In the genomic region with DNA sequence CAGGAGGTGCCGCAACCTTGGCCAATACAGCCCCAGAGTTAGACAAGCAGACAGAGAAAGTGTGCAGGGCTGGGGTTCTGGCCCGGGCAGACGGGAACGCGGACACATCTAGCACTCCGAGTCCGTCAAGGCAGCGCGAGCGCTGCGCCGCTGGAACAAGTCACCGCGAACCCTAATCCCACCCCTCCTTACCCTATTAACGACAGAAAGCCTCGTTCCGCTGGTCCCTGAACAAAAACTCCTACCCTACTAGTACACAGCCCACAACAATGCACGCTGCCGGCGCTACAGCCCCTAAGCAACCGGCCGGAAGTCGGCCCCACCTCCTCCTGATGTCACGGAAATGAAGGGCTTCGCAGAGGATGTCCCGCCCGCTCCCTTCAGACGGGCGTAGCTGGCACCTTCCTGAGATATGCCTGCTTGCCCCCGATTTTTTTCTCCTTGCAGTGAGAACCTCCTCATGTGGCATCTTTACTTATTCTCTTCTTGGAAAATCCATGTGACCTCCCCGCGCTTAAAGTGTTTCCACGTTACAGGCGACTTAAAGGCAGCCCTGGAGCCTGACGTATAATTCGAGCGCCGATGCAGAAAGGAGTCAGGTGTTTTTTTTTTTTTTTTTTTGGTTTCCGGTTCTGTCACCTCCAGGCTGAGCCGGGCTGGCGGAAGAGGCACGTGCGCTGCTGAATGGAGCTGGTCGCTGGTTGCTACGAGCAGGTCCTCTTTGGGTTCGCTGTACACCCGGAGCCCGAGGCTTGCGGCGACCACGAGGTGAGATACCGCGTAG, we compare ENCODE assay signal across 1 cellular context.
A peak's percentile ranks its signal among the peaks of the same experiment; 100 is the strongest.
TF ChIP-seq lines count a peak whose summit lies in the region.

A gene (minus strand): TSS at position 315 of the 784 bp plus-strand sequence. CDS start 7,066 bp downstream, outside the sequence.
A gene with protein sequence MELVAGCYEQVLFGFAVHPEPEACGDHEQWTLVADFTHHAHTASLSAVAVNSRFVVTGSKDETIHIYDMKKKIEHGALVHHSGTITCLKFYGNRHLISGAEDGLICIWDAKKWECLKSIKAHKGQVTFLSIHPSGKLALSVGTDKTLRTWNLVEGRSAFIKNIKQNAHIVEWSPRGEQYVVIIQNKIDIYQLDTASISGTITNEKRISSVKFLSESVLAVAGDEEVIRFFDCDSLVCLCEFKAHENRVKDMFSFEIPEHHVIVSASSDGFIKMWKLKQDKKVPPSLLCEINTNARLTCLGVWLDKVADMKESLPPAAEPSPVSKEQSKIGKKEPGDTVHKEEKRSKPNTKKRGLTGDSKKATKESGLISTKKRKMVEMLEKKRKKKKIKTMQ (plus strand): TSS at position 671 of the 784 bp plus-strand sequence. CDS start 14 bp downstream, at position 685.

TF ChIP-seq in HepG2, 621 proteins besides CTCF, POLR2A, EP300 and RAD21 (continued from another document and continues in another):
- TF ChIP-seq, protein P1, sequence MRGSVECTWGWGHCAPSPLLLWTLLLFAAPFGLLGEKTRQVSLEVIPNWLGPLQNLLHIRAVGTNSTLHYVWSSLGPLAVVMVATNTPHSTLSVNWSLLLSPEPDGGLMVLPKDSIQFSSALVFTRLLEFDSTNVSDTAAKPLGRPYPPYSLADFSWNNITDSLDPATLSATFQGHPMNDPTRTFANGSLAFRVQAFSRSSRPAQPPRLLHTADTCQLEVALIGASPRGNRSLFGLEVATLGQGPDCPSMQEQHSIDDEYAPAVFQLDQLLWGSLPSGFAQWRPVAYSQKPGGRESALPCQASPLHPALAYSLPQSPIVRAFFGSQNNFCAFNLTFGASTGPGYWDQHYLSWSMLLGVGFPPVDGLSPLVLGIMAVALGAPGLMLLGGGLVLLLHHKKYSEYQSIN (CRISPR knock-in tag; IDR thresholded peaks at IDR 0.05; ENCODE audit: borderline replicate concordance) = no peak
- TF ChIP-seq CBX1 (IDR thresholded peaks at IDR 0.05; ENCODE audit: low read depth) = no peak
- TF ChIP-seq ZNF451 (CRISPR knock-in tag; IDR thresholded peaks at IDR 0.05) = 0 out of 2 replicates have a peak, but pooled peaks have one; percentile 21
- TF ChIP-seq HMG20B (CRISPR knock-in tag; conservative IDR thresholded peaks at IDR 0.05) = no peak
- TF ChIP-seq SMC3 (IDR thresholded peaks at IDR 0.05; ENCODE audit: low read length) = no peak; the same call in 1 of the 2 replicates
- TF ChIP-seq, protein P2, sequence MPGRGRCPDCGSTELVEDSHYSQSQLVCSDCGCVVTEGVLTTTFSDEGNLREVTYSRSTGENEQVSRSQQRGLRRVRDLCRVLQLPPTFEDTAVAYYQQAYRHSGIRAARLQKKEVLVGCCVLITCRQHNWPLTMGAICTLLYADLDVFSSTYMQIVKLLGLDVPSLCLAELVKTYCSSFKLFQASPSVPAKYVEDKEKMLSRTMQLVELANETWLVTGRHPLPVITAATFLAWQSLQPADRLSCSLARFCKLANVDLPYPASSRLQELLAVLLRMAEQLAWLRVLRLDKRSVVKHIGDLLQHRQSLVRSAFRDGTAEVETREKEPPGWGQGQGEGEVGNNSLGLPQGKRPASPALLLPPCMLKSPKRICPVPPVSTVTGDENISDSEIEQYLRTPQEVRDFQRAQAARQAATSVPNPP (CRISPR knock-in tag; IDR thresholded peaks at IDR 0.05) = peak; percentile 81; the same call in 1 of the 2 replicates
- TF ChIP-seq ZFP36 (IDR thresholded peaks at IDR 0.05; ENCODE audit: borderline replicate concordance, low read depth, low read length, partially characterized antibody) = no peak
- TF ChIP-seq, protein P3, sequence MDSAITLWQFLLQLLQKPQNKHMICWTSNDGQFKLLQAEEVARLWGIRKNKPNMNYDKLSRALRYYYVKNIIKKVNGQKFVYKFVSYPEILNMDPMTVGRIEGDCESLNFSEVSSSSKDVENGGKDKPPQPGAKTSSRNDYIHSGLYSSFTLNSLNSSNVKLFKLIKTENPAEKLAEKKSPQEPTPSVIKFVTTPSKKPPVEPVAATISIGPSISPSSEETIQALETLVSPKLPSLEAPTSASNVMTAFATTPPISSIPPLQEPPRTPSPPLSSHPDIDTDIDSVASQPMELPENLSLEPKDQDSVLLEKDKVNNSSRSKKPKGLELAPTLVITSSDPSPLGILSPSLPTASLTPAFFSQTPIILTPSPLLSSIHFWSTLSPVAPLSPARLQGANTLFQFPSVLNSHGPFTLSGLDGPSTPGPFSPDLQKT (CRISPR knock-in tag; IDR thresholded peaks at IDR 0.05; ENCODE audit: borderline replicate concordance) = no peak; the same call in 1 of the 2 replicates
- no peak for TF ChIP-seq HMGA1 (CRISPR knock-in tag; conservative IDR thresholded peaks at IDR 0.05)
- no peak for TF ChIP-seq REL (CRISPR knock-in tag; conservative IDR thresholded peaks at IDR 0.05)
- TF ChIP-seq ZNF253 (CRISPR knock-in tag; IDR thresholded peaks at IDR 0.05; ENCODE audit: borderline replicate concordance) = no peak
- 0 out of 2 replicates have a peak, but pooled peaks have one; percentile 28 for TF ChIP-seq ZBTB42 (CRISPR knock-in tag; IDR thresholded peaks at IDR 0.05)
- peak in 1 of 2 experiments; percentile 81; a peak in 2 of 4 replicates for TF ChIP-seq KLF16 (CRISPR knock-in tag; IDR thresholded peaks at IDR 0.05)
- TF ChIP-seq PAX8 (CRISPR knock-in tag; IDR thresholded peaks at IDR 0.05; ENCODE audit: borderline replicate concordance) = no peak
- TF ChIP-seq JUN (CRISPR knock-in tag; IDR thresholded peaks at IDR 0.05) = no peak
- TF ChIP-seq NRL (CRISPR knock-in tag; IDR thresholded peaks at IDR 0.05; ENCODE audit: borderline replicate concordance) = peak; percentile 16
- TF ChIP-seq, protein P4, sequence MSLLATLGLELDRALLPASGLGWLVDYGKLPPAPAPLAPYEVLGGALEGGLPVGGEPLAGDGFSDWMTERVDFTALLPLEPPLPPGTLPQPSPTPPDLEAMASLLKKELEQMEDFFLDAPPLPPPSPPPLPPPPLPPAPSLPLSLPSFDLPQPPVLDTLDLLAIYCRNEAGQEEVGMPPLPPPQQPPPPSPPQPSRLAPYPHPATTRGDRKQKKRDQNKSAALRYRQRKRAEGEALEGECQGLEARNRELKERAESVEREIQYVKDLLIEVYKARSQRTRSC (CRISPR knock-in tag; IDR thresholded peaks at IDR 0.05; ENCODE audit: low read depth) = no peak
- TF ChIP-seq PHF21A (CRISPR knock-in tag; IDR thresholded peaks at IDR 0.05) = peak; percentile 92
- TF ChIP-seq NFYC (CRISPR knock-in tag; IDR thresholded peaks at IDR 0.05) = peak; percentile 16; the same call in 1 of the 2 replicates
- TF ChIP-seq, protein P5, sequence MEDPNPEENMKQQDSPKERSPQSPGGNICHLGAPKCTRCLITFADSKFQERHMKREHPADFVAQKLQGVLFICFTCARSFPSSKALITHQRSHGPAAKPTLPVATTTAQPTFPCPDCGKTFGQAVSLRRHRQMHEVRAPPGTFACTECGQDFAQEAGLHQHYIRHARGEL (CRISPR knock-in tag; IDR thresholded peaks at IDR 0.05) = no peak
- peak; percentile 59 for TF ChIP-seq GATAD2A (CRISPR knock-in tag; IDR thresholded peaks at IDR 0.05)
- TF ChIP-seq ZSCAN29 (CRISPR knock-in tag; conservative IDR thresholded peaks at IDR 0.05) = no peak
- TF ChIP-seq HOXA9 (CRISPR knock-in tag; IDR thresholded peaks at IDR 0.05; ENCODE audit: borderline replicate concordance) = no peak
- TF ChIP-seq HES4 (CRISPR knock-in tag; IDR thresholded peaks at IDR 0.05; ENCODE audit: borderline replicate concordance) = no peak; the same call in 1 of the 2 replicates
- no peak for TF ChIP-seq ZKSCAN1 (IDR thresholded peaks at IDR 0.05; ENCODE audit: low read length)
- peak; percentile 96 for TF ChIP-seq ZNF605 (CRISPR knock-in tag; IDR thresholded peaks at IDR 0.05)
- TF ChIP-seq SPEN (CRISPR knock-in tag; IDR thresholded peaks at IDR 0.05; ENCODE audit: low read depth) = peak; percentile 79
- TF ChIP-seq, protein P6, sequence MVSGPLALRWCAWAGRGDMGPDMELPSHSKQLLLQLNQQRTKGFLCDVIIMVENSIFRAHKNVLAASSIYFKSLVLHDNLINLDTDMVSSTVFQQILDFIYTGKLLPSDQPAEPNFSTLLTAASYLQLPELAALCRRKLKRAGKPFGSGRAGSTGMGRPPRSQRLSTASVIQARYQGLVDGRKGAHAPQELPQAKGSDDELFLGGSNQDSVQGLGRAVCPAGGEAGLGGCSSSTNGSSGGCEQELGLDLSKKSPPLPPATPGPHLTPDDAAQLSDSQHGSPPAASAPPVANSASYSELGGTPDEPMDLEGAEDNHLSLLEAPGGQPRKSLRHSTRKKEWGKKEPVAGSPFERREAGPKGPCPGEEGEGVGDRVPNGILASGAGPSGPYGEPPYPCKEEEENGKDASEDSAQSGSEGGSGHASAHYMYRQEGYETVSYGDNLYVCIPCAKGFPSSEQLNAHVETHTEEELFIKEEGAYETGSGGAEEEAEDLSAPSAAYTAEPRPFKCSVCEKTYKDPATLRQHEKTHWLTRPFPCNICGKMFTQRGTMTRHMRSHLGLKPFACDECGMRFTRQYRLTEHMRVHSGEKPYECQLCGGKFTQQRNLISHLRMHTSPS (CRISPR knock-in tag; IDR thresholded peaks at IDR 0.05; ENCODE audit: low read depth) = no peak
- peak; percentile 38; the same call in 1 of the 2 replicates for TF ChIP-seq RNF2 (conservative IDR thresholded peaks at IDR 0.05; ENCODE audit: low read depth)
- TF ChIP-seq, protein P7, sequence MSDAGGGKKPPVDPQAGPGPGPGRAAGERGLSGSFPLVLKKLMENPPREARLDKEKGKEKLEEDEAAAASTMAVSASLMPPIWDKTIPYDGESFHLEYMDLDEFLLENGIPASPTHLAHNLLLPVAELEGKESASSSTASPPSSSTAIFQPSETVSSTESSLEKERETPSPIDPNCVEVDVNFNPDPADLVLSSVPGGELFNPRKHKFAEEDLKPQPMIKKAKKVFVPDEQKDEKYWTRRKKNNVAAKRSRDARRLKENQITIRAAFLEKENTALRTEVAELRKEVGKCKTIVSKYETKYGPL (CRISPR knock-in tag; IDR thresholded peaks at IDR 0.05) = 0 out of 2 replicates have a peak, but pooled peaks have one; percentile 9
- peak; percentile 85; the same call in 1 of the 2 replicates for TF ChIP-seq ZFP41 (CRISPR knock-in tag; IDR thresholded peaks at IDR 0.05; ENCODE audit: borderline replicate concordance)
- no peak for TF ChIP-seq ETV6 (CRISPR knock-in tag; conservative IDR thresholded peaks at IDR 0.05)
- peak; percentile 89 for TF ChIP-seq ZNF136 (CRISPR knock-in tag; IDR thresholded peaks at IDR 0.05; ENCODE audit: low read depth)
- no peak for TF ChIP-seq NONO (IDR thresholded peaks at IDR 0.05)
- TF ChIP-seq NONO (CRISPR knock-in tag; conservative IDR thresholded peaks at IDR 0.05) = peak; percentile 62; the same call in 1 of the 2 replicates
- TF ChIP-seq ZNF619 (CRISPR knock-in tag; IDR thresholded peaks at IDR 0.05) = peak; percentile 80; the same call in 1 of the 2 replicates
- TF ChIP-seq ZSCAN31 (CRISPR knock-in tag; IDR thresholded peaks at IDR 0.05; ENCODE audit: low read depth) = no peak; the same call in none of the 2 replicates
- TF ChIP-seq HNRNPH1 (optimal IDR thresholded peaks at IDR 0.05; ENCODE audit: low read depth, low read length) = no peak
- no peak; the same call in 1 of the 2 replicates for TF ChIP-seq ZNF737 (CRISPR knock-in tag; IDR thresholded peaks at IDR 0.05; ENCODE audit: borderline replicate concordance)
- TF ChIP-seq, protein P8, sequence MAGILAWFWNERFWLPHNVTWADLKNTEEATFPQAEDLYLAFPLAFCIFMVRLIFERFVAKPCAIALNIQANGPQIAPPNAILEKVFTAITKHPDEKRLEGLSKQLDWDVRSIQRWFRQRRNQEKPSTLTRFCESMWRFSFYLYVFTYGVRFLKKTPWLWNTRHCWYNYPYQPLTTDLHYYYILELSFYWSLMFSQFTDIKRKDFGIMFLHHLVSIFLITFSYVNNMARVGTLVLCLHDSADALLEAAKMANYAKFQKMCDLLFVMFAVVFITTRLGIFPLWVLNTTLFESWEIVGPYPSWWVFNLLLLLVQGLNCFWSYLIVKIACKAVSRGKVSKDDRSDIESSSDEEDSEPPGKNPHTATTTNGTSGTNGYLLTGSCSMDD (CRISPR knock-in tag; IDR thresholded peaks at IDR 0.05) = no peak
- TF ChIP-seq SRSF1 (optimal IDR thresholded peaks at IDR 0.05; ENCODE audit: low read depth, low read length) = peak; percentile 82
- no peak for TF ChIP-seq ATF7 (IDR thresholded peaks at IDR 0.05)
- no peak for TF ChIP-seq ATF7 (CRISPR knock-in tag; IDR thresholded peaks at IDR 0.05)
- no peak for TF ChIP-seq POLR2AphosphoS2 (IDR thresholded peaks at IDR 0.05; ENCODE audit: low read depth, low read length)
- TF ChIP-seq NR2F2 (IDR thresholded peaks at IDR 0.05; ENCODE audit: borderline replicate concordance, low read depth) = peak; percentile 49; the same call in 1 of the 2 replicates
- TF ChIP-seq, protein P9, sequence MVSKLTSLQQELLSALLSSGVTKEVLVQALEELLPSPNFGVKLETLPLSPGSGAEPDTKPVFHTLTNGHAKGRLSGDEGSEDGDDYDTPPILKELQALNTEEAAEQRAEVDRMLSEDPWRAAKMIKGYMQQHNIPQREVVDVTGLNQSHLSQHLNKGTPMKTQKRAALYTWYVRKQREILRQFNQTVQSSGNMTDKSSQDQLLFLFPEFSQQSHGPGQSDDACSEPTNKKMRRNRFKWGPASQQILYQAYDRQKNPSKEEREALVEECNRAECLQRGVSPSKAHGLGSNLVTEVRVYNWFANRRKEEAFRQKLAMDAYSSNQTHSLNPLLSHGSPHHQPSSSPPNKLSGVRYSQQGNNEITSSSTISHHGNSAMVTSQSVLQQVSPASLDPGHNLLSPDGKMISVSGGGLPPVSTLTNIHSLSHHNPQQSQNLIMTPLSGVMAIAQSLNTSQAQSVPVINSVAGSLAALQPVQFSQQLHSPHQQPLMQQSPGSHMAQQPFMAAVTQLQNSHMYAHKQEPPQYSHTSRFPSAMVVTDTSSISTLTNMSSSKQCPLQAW (CRISPR knock-in tag; IDR thresholded peaks at IDR 0.05) = peak; percentile 86; the same call in 1 of the 2 replicates
- TF ChIP-seq THYN1 (CRISPR knock-in tag; IDR thresholded peaks at IDR 0.05; ENCODE audit: borderline replicate concordance, low read depth) = no peak
- TF ChIP-seq AKAP8 (CRISPR knock-in tag; IDR thresholded peaks at IDR 0.05) = no peak
- TF ChIP-seq SNAI1 (CRISPR knock-in tag; IDR thresholded peaks at IDR 0.05; ENCODE audit: borderline replicate concordance) = peak; percentile 55; the same call in 1 of the 2 replicates
- TF ChIP-seq XBP1 (CRISPR knock-in tag; IDR thresholded peaks at IDR 0.05) = no peak
- TF ChIP-seq HHEX (CRISPR knock-in tag; IDR thresholded peaks at IDR 0.05) = peak; percentile 32; the same call in 1 of the 2 replicates
- peak; percentile 90 for TF ChIP-seq SP2 (CRISPR knock-in tag; IDR thresholded peaks at IDR 0.05)
